ENCODE assay signal across 9 cellular contexts in the genomic region with DNA sequence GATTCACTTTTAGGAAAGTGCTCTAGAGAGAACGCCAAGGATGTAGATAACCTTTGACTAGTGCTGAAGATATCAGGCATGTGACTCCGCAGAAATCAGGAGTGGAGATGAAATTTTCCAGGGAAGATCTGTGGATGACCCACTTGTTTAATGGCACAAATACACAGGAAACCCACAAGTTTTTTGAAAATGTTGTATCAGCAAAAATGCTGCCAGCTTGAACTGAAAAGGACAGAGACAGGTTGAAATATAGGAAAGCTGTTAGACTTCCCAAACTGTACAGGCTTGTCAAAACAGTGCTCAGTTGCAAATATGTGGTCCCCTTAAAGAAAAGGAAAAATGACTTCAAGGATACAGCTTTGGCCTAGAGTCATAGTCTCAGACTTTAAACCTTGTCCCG.
"Had no signal": no experiment of that assay in that cellular context is flagged by ENCODE, and none has a peak within 500 bp of the region (broad histone marks: within the 10 kb centered on the region; RNA-seq: fewer than 3 reads in every experiment).

No MANE protein-coding gene starts in this region.

- H3K27ac ChIP-seq: GM23248, KMS-11 had no signal

- FAIRE-seq: H54, HTR-8/SVneo had no signal

- H3K9ac ChIP-seq: GM23248, KMS-11 had no signal

- H2AFZ ChIP-seq: GM23248 had no signal

- DNase-seq: GM23248, GOT3, H9, HCEC 1CT, Karpas-422, KBM-7 had no signal

- H3K4me3 ChIP-seq: GM23248 had no signal

- H3K4me2 ChIP-seq: KMS-11 had no signal
